ENCODE assay signal across 18 cellular contexts in genomic region chr10:80182986-80183385, GRCh38. TPM values are rescaled to one million over a fixed set of nuclear protein-coding genes. Genes with fewer than 3 reads are reported as not detected.
A peak's percentile ranks its signal among the peaks of the same experiment; 100 is the strongest.
DNase-seq lines count a peak whose midpoint lies in the region; ATAC-seq, FAIRE-seq and TF ChIP-seq lines count a peak whose summit lies in the region.
"Had no signal": no experiment of that assay in that cellular context is flagged by ENCODE, and none has a peak within 500 bp of the region (broad histone marks: within the 10 kb centered on the region; RNA-seq: fewer than 3 reads in every experiment).

No MANE protein-coding gene starts in this region.

- H3K27me3 ChIP-seq in AG04450 (ENCODE audit: control insufficient read depth, insufficient read depth, low read length) (no peaks in the 10 kb centered on the region), Caco-2 (replicated peaks; ENCODE audit: control insufficient read depth, insufficient read depth, low read length) (no peaks in the 10 kb centered on the region), HepG2 (ENCODE audit: control insufficient read depth in 1 of 2, insufficient read depth in 2 of 2, low read length in 2 of 2) (no peaks in the 10 kb centered on the region)

- H3K9ac ChIP-seq in HepG2 (ENCODE audit: insufficient read depth, low read depth, low read length), result no peak overlapping the region

- no peak for ATAC-seq in central memory CD8-positive, alpha-beta T cell (replicated peaks; ENCODE audit: extremely low read depth, poor library complexity, severe bottlenecking)
- ATAC-seq in HepG2 (no peak), esophagus mucosa (no peak)

- CTCF ChIA-PET in AG04450 (lab: Charles Lee), result interaction anchor here (1.0 kb wide), 1 partner anchor 17 kb away, joined by 3 read pairs; no protein-coding TSS in a partner anchor
- CTCF ChIA-PET in Caco-2 (lab: Charles Lee), result no interaction called here
- CTCF ChIA-PET in HepG2 (lab: Yijun Ruan, JAX; ENCODE audit: low intra/inter-chr PET ratio, low total read pairs), result no interaction called here

- TF ChIP-seq CTCF in AG04450 (IDR thresholded peaks at IDR 0.05; ENCODE audit: low read depth, low read length) (no peak), Caco-2 (IDR thresholded peaks at IDR 0.05; ENCODE audit: insufficient read depth in 1 of 2, low read depth in 1 of 2, low read length in 1 of 2, severe bottlenecking in 1 of 2, unreplicated experiment in 1 of 2) (no peak), HepG2 (CRISPR knock-in tag; IDR thresholded peaks at IDR 0.05) (no peak)

- H3K9me3 ChIP-seq in AG04450 (ENCODE audit: control insufficient read depth, insufficient read depth, low read length) (no peaks in the 10 kb centered on the region; the same call in 1 of the 2 replicates), Caco-2 (no peaks in the 10 kb centered on the region), HepG2 (ENCODE audit: low read length) (no peaks in the 10 kb centered on the region)

- TF ChIP-seq RAD21 in HepG2 (CRISPR knock-in tag; IDR thresholded peaks at IDR 0.05), result no peak

- TF ChIP-seq EP300 in HepG2 (IDR thresholded peaks at IDR 0.05; ENCODE audit: low read depth in 2 of 2, low read length in 2 of 2), result no peak
- TF ChIP-seq EP300 in HepG2 (CRISPR knock-in tag; IDR thresholded peaks at IDR 0.05; ENCODE audit: borderline replicate concordance), result no peak

- H3K9me3 Mint-ChIP-seq in Caco-2 (ENCODE audit: unreplicated experiment), result no peaks in the 10 kb centered on the region
- no peaks in the 10 kb centered on the region for H3K9me3 Mint-ChIP-seq in central memory CD8-positive, alpha-beta T cell

- H3K4me3 ChIP-seq in AG04450 (ENCODE audit: low read depth, low read length), result no peak overlapping the region
- no peak overlapping the region for H3K4me3 ChIP-seq in Caco-2 (ENCODE audit: low read depth, low read length)
- no peak overlapping the region for H3K4me3 ChIP-seq in HepG2 (replicated peaks in 1 of 3; ENCODE audit: insufficient read depth in 1 of 3, low read depth in 2 of 3, low read length in 3 of 3)

- peaks cover 8% of the 10 kb centered on the region for H4K20me1 ChIP-seq in HepG2 (ENCODE audit: insufficient read depth, low read length)

- peaks cover 23% of the 10 kb centered on the region for H3K4me1 Mint-ChIP-seq in Caco-2 (ENCODE audit: low read depth, unreplicated experiment)
- peaks cover 83% of the 10 kb centered on the region for H3K4me1 Mint-ChIP-seq in central memory CD8-positive, alpha-beta T cell

- TF ChIP-seq POLR2A in HepG2 (IDR thresholded peaks at IDR 0.05; ENCODE audit: insufficient read depth in 1 of 2, low read depth in 2 of 2, low read length in 2 of 2), result no peak

- POLR2A ChIA-PET in AG04450 (lab: Yijun Ruan, JAX) (no interaction called here), Caco-2 (lab: Charles Lee) (no interaction called here), HepG2 (lab: Yijun Ruan, JAX) (no interaction called here)

- in situ Hi-C loops in HepG2 (cut with HindIII; ENCODE audit: extremely low pct_ligation_motif_present, low pct_unique_long_range_greater_than_20kb), result no loop called here

- no peak overlapping the region for H2AFZ ChIP-seq in HepG2 (ENCODE audit: low read length)

- peaks cover 8% of the 10 kb centered on the region for H3K4me1 ChIP-seq in Caco-2
- peaks cover 16% of the 10 kb centered on the region for H3K4me1 ChIP-seq in HepG2 (ENCODE audit: insufficient read depth, low read length)

- no TSS peak for BruUV-seq in Caco-2 (replicated peaks; lab: Mats Ljungman, UMichigan)
- no TSS peak for BruUV-seq in HepG2 (replicated peaks; lab: Mats Ljungman, UMichigan)

- H3K27ac Mint-ChIP-seq in Caco-2 (ENCODE audit: unreplicated experiment), result peak overlapping the region; percentile 43
- H3K27ac Mint-ChIP-seq in central memory CD8-positive, alpha-beta T cell (ENCODE audit: low read depth), result peak overlapping the region; percentile 46

- H3K36me3 ChIP-seq in Caco-2 (ENCODE audit: control insufficient read depth, insufficient read depth, low read length), result peaks cover 2% of the 10 kb centered on the region; the same call in 1 of the 2 replicates
- no peaks in the 10 kb centered on the region for H3K36me3 ChIP-seq in HepG2 (replicated peaks in 1 of 2; ENCODE audit: control insufficient read depth in 1 of 2, insufficient read depth in 2 of 2, low read length in 2 of 2)

- no peak for DNase-seq in AG04450 (ENCODE audit: low read depth, low spot score)
- no peak for DNase-seq in Caco-2
- DNase-seq in central memory CD8-positive, alpha-beta T cell (ENCODE audit: low spot score in 2 of 2), result no peak
- no peak for DNase-seq in HepG2 (ENCODE audit: low spot score)
- DNase-seq in A172 (ENCODE audit: low spot score), result no peak
- DNase-seq in islet precursor cell, result no peak
- DNase-seq in stimulated activated CD4-positive, alpha-beta T cell treated with anti-CD3 and anti-CD28 coated beads, Interleukin-4, amount 100 ng/mL, for 24 hours, result no peak
- DNase-seq: ACHN, EL, Karpas-422, MM.1S, NCI-H1105 treated with DMSO at 0.1 percent for 48 hours, NCI-H187 treated with DMSO at 0.1 percent for 48 hours, NCI-H2171 treated with DMSO at 0.1 percent for 48 hours, NCI-H82 had no signal

- FAIRE-seq in HepG2 (lab: Jason Lieb, UNC), result no peak

- intact Hi-C loops in Caco-2 (cut with micrococcal nuclease; ENCODE audit: unreplicated experiment) (no loop called here), HepG2 (cut with micrococcal nuclease; ENCODE audit: unreplicated experiment) (no loop called here)

- 100% methylated on average over 4 of the region's 6 CpGs for WGBS in HepG2 (ENCODE audit: low lambda C conversion rate)

- H3K79me2 ChIP-seq in HepG2 (ENCODE audit: insufficient read depth, low read length), result peaks cover 22% of the 10 kb centered on the region

- H3K4me3 Mint-ChIP-seq in Caco-2 (ENCODE audit: unreplicated experiment), result no peak overlapping the region
- H3K4me3 Mint-ChIP-seq in central memory CD8-positive, alpha-beta T cell, result no peak overlapping the region

- H3K27ac ChIP-seq in AG04450 (ENCODE audit: low read depth, low read length) (peak overlapping the region; percentile 21), HepG2 (ENCODE audit: extremely low read length, insufficient read depth, low read length) (no peak overlapping the region)

- H3K4me2 ChIP-seq in HepG2 (ENCODE audit: low read depth, low read length), result no peak overlapping the region

- no peaks in the 10 kb centered on the region for H3K27me3 Mint-ChIP-seq in Caco-2 (ENCODE audit: insufficient read depth, unreplicated experiment)
- H3K27me3 Mint-ChIP-seq in central memory CD8-positive, alpha-beta T cell, result no peaks in the 10 kb centered on the region

- H3K36me3 Mint-ChIP-seq in Caco-2 (ENCODE audit: insufficient read depth, unreplicated experiment), result peaks cover 64% of the 10 kb centered on the region
- H3K36me3 Mint-ChIP-seq in central memory CD8-positive, alpha-beta T cell (ENCODE audit: insufficient read depth), result peaks cover 29% of the 10 kb centered on the region

RNA-seq across cellular contexts. Expression of gene ANXA11, which starts 22.4 kb away (rescaled TPM):
- polyA plus RNA-seq in AG04450 (2011; rRNA removed) (161 and 182 TPM in 2 replicates), HepG2 (2011; rRNA removed) (27.4 and 30.6 TPM in 2 replicates)
- polyA minus RNA-seq in AG04450 (2011; rRNA and poly(A)+ RNA removed), result 120 and 127 TPM in 2 replicates
- total RNA-seq in Caco-2 (2022) (316 and 327 TPM in 2 replicates), HepG2 (2016; rRNA removed; fragmentation: Illumina TruSeq; extraction: Trizol) (51.5 and 63.3 TPM in 2 replicates), esophagus mucosa (261 TPM)
- 20.4 and 29.6 TPM in 2 replicates for total RNA-seq in HepG2 (2016; cell fraction: cytosol; rRNA removed; fragmentation: Illumina TruSeq; extraction: Trizol; ENCODE audit: low read depth)
- total RNA-seq in HepG2 (2016; cell fraction: insoluble cytoplasmic fraction; rRNA removed; fragmentation: Illumina TruSeq; extraction: Trizol), result 51.1 and 56.9 TPM in 2 replicates
- total RNA-seq in HepG2 (2016; cell fraction: membrane; rRNA removed; fragmentation: Illumina TruSeq; extraction: Trizol), result 45.4 and 46.0 TPM in 2 replicates
- total RNA-seq in HepG2 (2016; cell fraction: nucleus; rRNA removed; fragmentation: Illumina TruSeq; extraction: Trizol), result 31.2 and 33.7 TPM in 2 replicates
- polyA plus RNA-seq in HepG2 (2011; cell fraction: cytosol; rRNA removed), result 26.4 and 31.5 TPM in 2 replicates
- polyA plus RNA-seq in HepG2 (2011; cell fraction: nucleus; rRNA removed), result 18.5 and 22.7 TPM in 2 replicates
- 57.8 and 76.4 TPM in 2 replicates for polyA plus RNA-seq in HepG2 (2012)
- polyA plus RNA-seq in HepG2 (2016; cell fraction: cytosol; fragmentation: Illumina TruSeq; extraction: Trizol; ENCODE audit: low read depth), result 31.6 and 35.2 TPM in 2 replicates
- polyA plus RNA-seq in HepG2 (2016; cell fraction: insoluble cytoplasmic fraction; fragmentation: Illumina TruSeq; extraction: Trizol; ENCODE audit: low read depth), result 68.8 and 94.4 TPM in 2 replicates
- 63.5 and 64.4 TPM in 2 replicates for polyA plus RNA-seq in HepG2 (2016; cell fraction: membrane; fragmentation: Illumina TruSeq; extraction: Trizol; ENCODE audit: low read depth)
- polyA plus RNA-seq in HepG2 (2016; cell fraction: nucleus; fragmentation: Illumina TruSeq; extraction: Trizol; ENCODE audit: insufficient read depth, low read depth), result 58.6 and 69.2 TPM in 2 replicates
- polyA minus RNA-seq in HepG2 (2011; rRNA and poly(A)+ RNA removed; ENCODE audit: low replicate concordance), result 42.5 and 107 TPM in 2 replicates
- polyA minus RNA-seq in HepG2 (2011; cell fraction: cytosol; rRNA and poly(A)+ RNA removed), result 19.4 and 27.8 TPM in 2 replicates
- 20.3 and 20.9 TPM in 2 replicates for polyA minus RNA-seq in HepG2 (2011; cell fraction: nucleus; rRNA and poly(A)+ RNA removed)
- total RNA-seq in A172 (2014; rRNA removed; shearing (Covaris generic)), result 110 and 120 TPM in 2 replicates

RNA-seq across cellular contexts. Expression of gene PLAC9, which starts 50.5 kb away (rescaled TPM):
- polyA plus RNA-seq in AG04450 (2011; rRNA removed) (11.5 and 14.2 TPM in 2 replicates), HepG2 (2011; rRNA removed) (not detected in 2 replicates)
- polyA minus RNA-seq in AG04450 (2011; rRNA and poly(A)+ RNA removed), result 2.2 and 4.0 TPM in 2 replicates
- total RNA-seq in Caco-2 (2022) (not detected in 2 replicates), HepG2 (2016; rRNA removed; fragmentation: Illumina TruSeq; extraction: Trizol) (not detected in 2 replicates), esophagus mucosa (5.0 TPM)
- not detected in 2 replicates for total RNA-seq in HepG2 (2016; cell fraction: cytosol; rRNA removed; fragmentation: Illumina TruSeq; extraction: Trizol; ENCODE audit: low read depth)
- not detected in 2 replicates for total RNA-seq in HepG2 (2016; cell fraction: insoluble cytoplasmic fraction; rRNA removed; fragmentation: Illumina TruSeq; extraction: Trizol)
- not detected in 2 replicates for total RNA-seq in HepG2 (2016; cell fraction: membrane; rRNA removed; fragmentation: Illumina TruSeq; extraction: Trizol)
- total RNA-seq in HepG2 (2016; cell fraction: nucleus; rRNA removed; fragmentation: Illumina TruSeq; extraction: Trizol), result not detected in 2 replicates
- polyA plus RNA-seq in HepG2 (2011; cell fraction: cytosol; rRNA removed), result not detected in 2 replicates
- not detected in 2 replicates for polyA plus RNA-seq in HepG2 (2011; cell fraction: nucleus; rRNA removed)
- not detected in 2 replicates for polyA plus RNA-seq in HepG2 (2012)
- not detected in 2 replicates for polyA plus RNA-seq in HepG2 (2016; cell fraction: cytosol; fragmentation: Illumina TruSeq; extraction: Trizol; ENCODE audit: low read depth)
- not detected in 2 replicates for polyA plus RNA-seq in HepG2 (2016; cell fraction: insoluble cytoplasmic fraction; fragmentation: Illumina TruSeq; extraction: Trizol; ENCODE audit: low read depth)
- polyA plus RNA-seq in HepG2 (2016; cell fraction: membrane; fragmentation: Illumina TruSeq; extraction: Trizol; ENCODE audit: low read depth), result not detected in 2 replicates
- polyA plus RNA-seq in HepG2 (2016; cell fraction: nucleus; fragmentation: Illumina TruSeq; extraction: Trizol; ENCODE audit: insufficient read depth, low read depth), result not detected in 2 replicates
- polyA minus RNA-seq in HepG2 (2011; rRNA and poly(A)+ RNA removed; ENCODE audit: low replicate concordance), result not detected in 2 replicates
- polyA minus RNA-seq in HepG2 (2011; cell fraction: cytosol; rRNA and poly(A)+ RNA removed), result not detected in 2 replicates
- not detected in 2 replicates for polyA minus RNA-seq in HepG2 (2011; cell fraction: nucleus; rRNA and poly(A)+ RNA removed)
- 0.21 TPM in 1 of 2 replicates, not detected in the other for total RNA-seq in A172 (2014; rRNA removed; shearing (Covaris generic))
- total RNA-seq: H4, NCI-H460 had no signal
